In the genomic region with DNA sequence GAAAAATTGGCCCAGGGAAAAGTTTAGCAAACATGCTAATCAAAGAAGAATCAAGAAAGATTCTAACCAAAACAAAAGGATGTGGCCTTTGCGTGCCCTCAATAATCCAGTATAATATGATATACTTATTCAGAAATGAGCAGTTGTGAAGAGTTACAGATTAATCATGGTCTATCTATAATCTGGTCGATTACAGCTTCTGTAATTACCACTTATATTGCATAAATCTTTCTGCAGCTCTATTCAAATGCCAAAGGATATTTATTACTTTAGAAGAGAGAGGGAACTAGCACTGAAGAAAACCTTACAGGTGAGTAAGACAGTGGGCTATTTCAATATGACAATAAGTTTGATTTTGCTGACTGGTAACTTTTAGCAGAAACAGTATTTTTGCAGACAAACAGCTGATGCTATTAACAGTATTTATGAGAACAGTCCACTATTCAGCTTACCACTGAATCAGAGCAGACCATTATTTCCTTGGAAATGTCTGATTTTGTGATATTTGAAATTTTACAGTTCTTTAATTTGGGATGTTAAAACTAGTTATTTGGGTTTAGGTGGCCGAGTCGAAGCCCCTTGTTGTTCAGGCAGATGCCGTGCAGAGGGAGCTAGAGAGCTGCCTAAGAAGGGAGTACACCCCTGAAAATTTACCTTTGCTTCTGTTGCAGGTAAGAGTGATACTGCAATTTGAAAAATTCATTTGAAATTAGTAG, we compare ENCODE assay signal across 9 cellular contexts.
A peak's percentile ranks its signal among the peaks of the same experiment; 100 is the strongest.
DNase-seq lines count a peak whose midpoint lies in the region; ATAC-seq and TF ChIP-seq lines count a peak whose summit lies in the region.
"Had no signal": no experiment of that assay in that cellular context is flagged by ENCODE, and none has a peak within 500 bp of the region (broad histone marks: within the 10 kb centered on the region; RNA-seq: fewer than 3 reads in every experiment).

No MANE protein-coding gene starts in this region.

- peaks cover 17% of the 10 kb centered on the region for H3K9me3 Mint-ChIP-seq in activated naive CD4-positive, alpha-beta T cell treated with anti-CD3 and anti-CD28 coated beads, Interleukin-2, amount 10 ng/mL, durations not matched to agents 7 days and 5 days

- no peaks in the 10 kb centered on the region for H3K9me1 ChIP-seq in IMR-90 (ENCODE audit: insufficient read depth, low read length)

- no peak overlapping the region for H3K9ac ChIP-seq in IMR-90 (ENCODE audit: low read depth, low read length)

- DNase-seq in DMS53 treated with DMSO at 0.1 percent for 48 hours (lab: John Stamatoyannopoulos, UW; ENCODE audit: unreplicated experiment) (peak; percentile 44), IMR-90 (peak; percentile 28), SK-N-DZ (ENCODE audit: low spot score) (peak; percentile 38), left cardiac atrium (peak; percentile 39), retinal pigment epithelial cell (ENCODE audit: low read depth) (no peak)
- peak; percentile 73 for DNase-seq in activated naive CD4-positive, alpha-beta T cell treated with anti-CD3 and anti-CD28 coated beads, Interleukin-2, amount 10 ng/mL, durations not matched to agents 7 days and 5 days

- CTCF ChIA-PET in IMR-90 (lab: Yijun Ruan, JAX) = interaction anchor here (0.8 to 2.0 kb wide), 9 partner anchors 8 to 318 kb away, joined by 3 to 14 read pairs (median 4); a partner anchor contains a TSS
- CTCF ChIA-PET in activated naive CD4-positive, alpha-beta T cell treated with anti-CD3 and anti-CD28 coated beads, Interleukin-2, amount 10 ng/mL, durations not matched to agents 7 days and 5 days (lab: Charles Lee) = interaction anchor here (0.8 to 5.0 kb wide), 21 partner anchors 8 to 852 kb away, joined by 3 to 118 read pairs (median 4); a partner anchor contains a TSS

- H4K91ac ChIP-seq in IMR-90 (ENCODE audit: insufficient read depth, low read depth, low read length) = no peak overlapping the region

- no peak overlapping the region for H3K18ac ChIP-seq in IMR-90 (ENCODE audit: low read depth, low read length)

- dilution Hi-C loops in IMR-90 (cut with HindIII; ENCODE audit: low sequenced_read_pairs, unreplicated experiment) = no loop called here

- no peak overlapping the region for H3K56ac ChIP-seq in IMR-90 (ENCODE audit: extremely low read depth, insufficient read depth, low read length)

- no peak overlapping the region for H2AK9ac ChIP-seq in IMR-90 (replicated peaks; ENCODE audit: low read depth, low read length, poor library complexity)

- no peak overlapping the region for H3K4ac ChIP-seq in IMR-90 (ENCODE audit: low read depth, low read length)

- no peak overlapping the region for H2BK20ac ChIP-seq in IMR-90 (ENCODE audit: low read depth, low read length)

- peaks cover 31% of the 10 kb centered on the region for H3K27me3 Mint-ChIP-seq in activated naive CD4-positive, alpha-beta T cell treated with anti-CD3 and anti-CD28 coated beads, Interleukin-2, amount 10 ng/mL, durations not matched to agents 7 days and 5 days

- no peak overlapping the region for H3K27ac Mint-ChIP-seq in activated naive CD4-positive, alpha-beta T cell treated with anti-CD3 and anti-CD28 coated beads, Interleukin-2, amount 10 ng/mL, durations not matched to agents 7 days and 5 days

- H2BK120ac ChIP-seq in IMR-90 (ENCODE audit: low read depth, low read length) = no peak overlapping the region

- TF ChIP-seq RAD21 in IMR-90 (IDR thresholded peaks at IDR 0.05; ENCODE audit: low read length) = peak; percentile 81

- in situ Hi-C loops in IMR-90 (cut with MboI; ENCODE audit: low sequenced_read_pairs) = loop anchor here (25.0 kb wide), 1 partner anchor 200 kb away; a partner anchor contains a TSS

- no peaks in the 10 kb centered on the region for H3K79me1 ChIP-seq in IMR-90 (ENCODE audit: low read depth in 1 of 2, low read length in 2 of 2)

- H3K4me2 ChIP-seq in IMR-90 (ENCODE audit: low read depth, low read length) = no peak overlapping the region

- no peaks in the 10 kb centered on the region for H3K4me1 ChIP-seq in IMR-90 (ENCODE audit: control insufficient read depth, insufficient read depth, low read length)
- H3K4me1 ChIP-seq: SJSA1 had no signal

- no TSS peak for BruUV-seq in IMR-90 (replicated peaks; lab: Mats Ljungman, UMichigan)

- H4K5ac ChIP-seq in IMR-90 (ENCODE audit: low read depth, low read length) = no peak overlapping the region

- no peak overlapping the region for H3K23ac ChIP-seq in IMR-90 (ENCODE audit: low read depth, low read length)

- no peak overlapping the region for H3K27ac ChIP-seq in IMR-90 (ENCODE audit: insufficient read depth, low read length)
- H3K27ac ChIP-seq: SJSA1 had no signal

- peak; percentile 69 for TF ChIP-seq CTCF in IMR-90 (conservative IDR thresholded peaks at IDR 0.05; ENCODE audit: low read depth, low read length)
- peak; percentile 98 for TF ChIP-seq CTCF in retinal pigment epithelial cell (conservative IDR thresholded peaks at IDR 0.05; ENCODE audit: low read depth, low read length)

- H3K9me3 ChIP-seq in IMR-90 (ENCODE audit: control insufficient read depth, insufficient read depth, low read length) = no peaks in the 10 kb centered on the region

- H3K4me3 Mint-ChIP-seq in activated naive CD4-positive, alpha-beta T cell treated with anti-CD3 and anti-CD28 coated beads, Interleukin-2, amount 10 ng/mL, durations not matched to agents 7 days and 5 days = no peak overlapping the region

- H2BK15ac ChIP-seq in IMR-90 (ENCODE audit: low read depth, low read length) = no peak overlapping the region

- no peak overlapping the region for H2BK5ac ChIP-seq in IMR-90 (ENCODE audit: low read depth, low read length, poor library complexity, severe bottlenecking)

- no peak for TF ChIP-seq POLR2A in IMR-90 (IDR thresholded peaks at IDR 0.05; ENCODE audit: low read depth, low read length)

- H3K14ac ChIP-seq in IMR-90 (replicated peaks; ENCODE audit: low read depth, low read length) = no peak overlapping the region

- ATAC-seq in IMR-90 (ENCODE audit: low read depth) (peak; percentile 64), left cardiac atrium (peak; percentile 62 to 63), GM21529 (IDR thresholded peaks at IDR 0.05; ENCODE audit: unreplicated experiment) (no peak), GM18861 (IDR thresholded peaks at IDR 0.05; ENCODE audit: unreplicated experiment) (no peak)

- no peaks in the 10 kb centered on the region for H3K4me1 Mint-ChIP-seq in activated naive CD4-positive, alpha-beta T cell treated with anti-CD3 and anti-CD28 coated beads, Interleukin-2, amount 10 ng/mL, durations not matched to agents 7 days and 5 days

- peaks cover 17% of the 10 kb centered on the region for H3K27me3 ChIP-seq in IMR-90 (ENCODE audit: control insufficient read depth, insufficient read depth, low read length)

- H4K20me1 ChIP-seq in IMR-90 (ENCODE audit: insufficient read depth, low read length) = no peaks in the 10 kb centered on the region

- H3K4me3 ChIP-seq in IMR-90 (ENCODE audit: insufficient read depth, low read depth, low read length) (no peak overlapping the region), retinal pigment epithelial cell (ENCODE audit: low read length) (no peak overlapping the region)
- H3K4me3 ChIP-seq: SJSA1 had no signal

- intact Hi-C loops in IMR-90 (cut with micrococcal nuclease) (loop anchor here (1.0 kb wide), 2 partner anchors 196 to 210 kb away; no protein-coding TSS in a partner anchor), left cardiac atrium (cut with DNase I) (loop anchor here (1.0 to 5.0 kb wide), 2 partner anchors 195 to 196 kb away; a partner anchor contains a TSS)

- H3K36me3 ChIP-seq in IMR-90 (ENCODE audit: control insufficient read depth, insufficient read depth, low read length) = no peaks in the 10 kb centered on the region
- H3K36me3 ChIP-seq: SJSA1 had no signal

- peaks cover 5% of the 10 kb centered on the region for H3K36me3 Mint-ChIP-seq in activated naive CD4-positive, alpha-beta T cell treated with anti-CD3 and anti-CD28 coated beads, Interleukin-2, amount 10 ng/mL, durations not matched to agents 7 days and 5 days

- no peak overlapping the region for H4K8ac ChIP-seq in IMR-90 (ENCODE audit: low read depth in 2 of 2, low read length in 2 of 2)

- no peak overlapping the region for H2AK5ac ChIP-seq in IMR-90 (ENCODE audit: low read depth, low read length)

- POLR2A ChIA-PET in IMR-90 (lab: Charles Lee; ENCODE audit: unreplicated experiment) = no interaction called here

- WGBS in IMR-90 (ENCODE audit: extremely low coverage in 2 of 2, insufficient read length in 1 of 2), 2 experiments = no CpG with 5 or more reads among the region's 5 CpGs

- H2AFZ ChIP-seq in IMR-90 (replicated peaks; ENCODE audit: low read length, poor library complexity) = no peak overlapping the region

TF ChIP-seq in IMR-90, 13 proteins besides CTCF, POLR2A, EP300 and RAD21:
- TF ChIP-seq BHLHE40 (IDR thresholded peaks at IDR 0.05; ENCODE audit: low read depth, low read length) (no peak), MAZ (IDR thresholded peaks at IDR 0.05; ENCODE audit: borderline replicate concordance, low read depth, low read length) (no peak), MAFK (IDR thresholded peaks at IDR 0.05; ENCODE audit: low read depth, low read length) (peak; percentile 92), RCOR1 (IDR thresholded peaks at IDR 0.05; ENCODE audit: insufficient replicate concordance, low read length) (no peak), SMC3 (IDR thresholded peaks at IDR 0.05; ENCODE audit: low read depth, low read length) (peak; percentile 75)

Comparison
In these comparisons a context has a peak if more than half of its experiments do, and no peak if none do; other contexts are left out.
1. ATAC-seq: peak in IMR-90 (single experiment) and left cardiac atrium (2 of 2); none in GM21529 (single experiment) and GM18861 (single experiment).